Comparison of ENCODE assay signal across 8 cellular contexts in the genomic region with DNA sequence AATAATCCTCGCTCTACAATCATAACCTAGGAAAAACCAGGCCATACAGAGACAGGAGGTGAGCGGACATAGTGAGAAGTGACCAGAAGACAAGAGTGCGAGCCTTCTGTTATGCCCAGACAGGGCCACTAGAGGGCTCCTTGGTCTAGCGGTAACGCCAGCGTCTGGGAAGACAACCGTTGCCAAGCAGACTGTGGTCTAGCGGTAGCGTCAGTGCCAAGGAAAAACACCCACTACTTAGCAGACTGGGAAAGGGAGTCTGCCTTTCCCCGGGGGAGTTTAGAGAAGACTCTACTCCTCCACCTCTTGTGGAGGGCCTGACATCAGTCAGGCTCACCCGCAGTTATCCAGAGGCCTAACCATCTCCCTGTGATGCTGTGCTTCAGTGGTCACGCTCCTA. TPM values are rescaled to one million over a fixed set of nuclear protein-coding genes. Genes with fewer than 3 reads are reported as not detected.
DNase-seq lines count a peak whose midpoint lies in the region; ATAC-seq, FAIRE-seq and TF ChIP-seq lines count a peak whose summit lies in the region.
"Not testable (repeated sequence)": the region's sequence is repeated elsewhere in the genome, so short reads cannot be mapped to it uniquely, and the experiment has no call there.

No MANE protein-coding gene starts in this region.

- H3K27me3 Mint-ChIP-seq in activated CD8-positive, alpha-beta T cell treated with anti-CD3 and anti-CD28 coated beads, Interleukin-2, amount 10 ng/mL, durations not matched to agents 7 days and 5 days (ENCODE audit: low read depth), result peaks cover 24% of the 10 kb centered on the region
- H3K27me3 Mint-ChIP-seq in osteocyte (ENCODE audit: unreplicated experiment), result peaks cover 28% of the 10 kb centered on the region
- not testable (repeated sequence) for H3K27me3 Mint-ChIP-seq in stimulated activated naive B cell treated with anti-CD40 and anti-IgM and Interleukin-4, amounts not matched to agents 10 μg/mL and 1 μg/mL and 100 μg/mL, for 72 hours

- FAIRE-seq in bronchial epithelial cell (lab: Jason Lieb, UNC), result not testable (repeated sequence)

- TF ChIP-seq CTCF in bronchial epithelial cell (IDR thresholded peaks at IDR 0.05; ENCODE audit: insufficient read depth, low read length, severe bottlenecking) (peak; percentile 63), right atrium auricular region (IDR thresholded peaks at IDR 0.05) (peak; percentile 25 to 72), osteocyte (IDR thresholded peaks at IDR 0.05) (peak; percentile 64)

- not testable (repeated sequence) for H3K27ac Mint-ChIP-seq in activated CD8-positive, alpha-beta T cell treated with anti-CD3 and anti-CD28 coated beads, Interleukin-2, amount 10 ng/mL, durations not matched to agents 7 days and 5 days; osteocyte (ENCODE audit: unreplicated experiment); stimulated activated naive B cell treated with anti-CD40 and anti-IgM and Interleukin-4, amounts not matched to agents 10 μg/mL and 1 μg/mL and 100 μg/mL, for 72 hours

- POLR2A ChIA-PET in activated CD8-positive, alpha-beta T cell treated with anti-CD3 and anti-CD28 coated beads, Interleukin-2, amount 10 ng/mL, durations not matched to agents 7 days and 5 days (lab: Charles Lee), result not testable (repeated sequence)

- CTCF ChIA-PET in activated CD8-positive, alpha-beta T cell treated with anti-CD3 and anti-CD28 coated beads, Interleukin-2, amount 10 ng/mL, durations not matched to agents 7 days and 5 days (lab: Charles Lee), result interaction anchor here (0.8 to 3.8 kb wide), 6 partner anchors 8 to 210 kb away, joined by 3 to 11 read pairs (median 3); no protein-coding TSS in a partner anchor

- not testable (repeated sequence) for H3K4me1 ChIP-seq in right atrium auricular region

- H3K36me3 Mint-ChIP-seq in activated CD8-positive, alpha-beta T cell treated with anti-CD3 and anti-CD28 coated beads, Interleukin-2, amount 10 ng/mL, durations not matched to agents 7 days and 5 days (ENCODE audit: low read depth); osteocyte (ENCODE audit: unreplicated experiment); stimulated activated naive B cell treated with anti-CD40 and anti-IgM and Interleukin-4, amounts not matched to agents 10 μg/mL and 1 μg/mL and 100 μg/mL, for 72 hours: not testable (repeated sequence)

- TF ChIP-seq RAD21 in Ishikawa (IDR thresholded peaks at IDR 0.05; ENCODE audit: low read depth), result peak; percentile 64

- in situ Hi-C loops in Caki2 (cut with HindIII; ENCODE audit: low pct_unique_long_range_greater_than_20kb, low sequenced_read_pairs), result not testable (repeated sequence)

- peaks cover 12% of the 10 kb centered on the region for H3K9me3 Mint-ChIP-seq in activated CD8-positive, alpha-beta T cell treated with anti-CD3 and anti-CD28 coated beads, Interleukin-2, amount 10 ng/mL, durations not matched to agents 7 days and 5 days (ENCODE audit: insufficient read depth)
- peaks cover 35% of the 10 kb centered on the region for H3K9me3 Mint-ChIP-seq in osteocyte (ENCODE audit: unreplicated experiment)
- peaks cover 9 to 16% of the 10 kb centered on the region in 2 donors for H3K9me3 Mint-ChIP-seq in stimulated activated naive B cell treated with anti-CD40 and anti-IgM and Interleukin-4, amounts not matched to agents 10 μg/mL and 1 μg/mL and 100 μg/mL, for 72 hours

- not testable (repeated sequence) for TF ChIP-seq EP300 in Ishikawa (IDR thresholded peaks at IDR 0.05; ENCODE audit: borderline replicate concordance)

- not testable (repeated sequence) for H3K4me1 Mint-ChIP-seq in activated CD8-positive, alpha-beta T cell treated with anti-CD3 and anti-CD28 coated beads, Interleukin-2, amount 10 ng/mL, durations not matched to agents 7 days and 5 days (ENCODE audit: low read depth); osteocyte (ENCODE audit: unreplicated experiment); stimulated activated naive B cell treated with anti-CD40 and anti-IgM and Interleukin-4, amounts not matched to agents 10 μg/mL and 1 μg/mL and 100 μg/mL, for 72 hours

- peak; percentile 22 for DNase-seq in Caki2 (ENCODE audit: low read depth)
- DNase-seq in RKO (ENCODE audit: low spot score), result peak; percentile 43
- peak; percentile 64 for DNase-seq in activated CD8-positive, alpha-beta T cell treated with anti-CD3 and anti-CD28 coated beads, Interleukin-2, amount 10 ng/mL, durations not matched to agents 7 days and 5 days
- DNase-seq in bronchial epithelial cell (ENCODE audit: low read depth), result peak; percentile 27
- not testable (repeated sequence) for DNase-seq in right atrium auricular region (ENCODE audit: low spot score)
- peak; percentile 81 for DNase-seq in osteocyte (ENCODE audit: extremely low spot score, unreplicated experiment)
- peak; percentile 46 for DNase-seq in stimulated activated naive B cell treated with anti-CD40 and anti-IgM and Interleukin-4, amounts not matched to agents 10 μg/mL and 1 μg/mL and 100 μg/mL, for 72 hours

- H3K4me3 Mint-ChIP-seq in activated CD8-positive, alpha-beta T cell treated with anti-CD3 and anti-CD28 coated beads, Interleukin-2, amount 10 ng/mL, durations not matched to agents 7 days and 5 days; osteocyte (ENCODE audit: unreplicated experiment); stimulated activated naive B cell treated with anti-CD40 and anti-IgM and Interleukin-4, amounts not matched to agents 10 μg/mL and 1 μg/mL and 100 μg/mL, for 72 hours: not testable (repeated sequence)

- not testable (repeated sequence) for ATAC-seq in activated CD8-positive, alpha-beta T cell treated with anti-CD3 and anti-CD28 coated beads, Interleukin-2, amount 10 ng/mL, durations not matched to agents 7 days and 5 days; stimulated activated naive B cell treated with anti-CD40 and anti-IgM and Interleukin-4, amounts not matched to agents 10 μg/mL and 1 μg/mL and 100 μg/mL, for 72 hours (replicated peaks)

- peaks cover 0 to 30% of the 10 kb centered on the region in 2 donors for H3K9me3 ChIP-seq in right atrium auricular region

- H3K27me3 ChIP-seq in bronchial epithelial cell (ENCODE audit: control insufficient read depth, insufficient read depth, low read length); right atrium auricular region: not testable (repeated sequence)

- not testable (repeated sequence) for H3K36me3 ChIP-seq in bronchial epithelial cell (ENCODE audit: control insufficient read depth, insufficient read depth, low read length); right atrium auricular region

- H3K4me3 ChIP-seq in bronchial epithelial cell (ENCODE audit: low read depth, low read length); right atrium auricular region: not testable (repeated sequence)

- not testable (repeated sequence) for H3K27ac ChIP-seq in right atrium auricular region

RNA-seq across cellular contexts. Expression of gene SLC6A16, which starts 58.6 kb away (rescaled TPM):
- total RNA-seq in Caki2 (2014; rRNA removed; shearing (Covaris generic); ENCODE audit: low replicate concordance), result 0.90 and 1.6 TPM in 2 replicates
- total RNA-seq in activated CD8-positive, alpha-beta T cell treated with anti-CD3 and anti-CD28 coated beads, Interleukin-2, amount 10 ng/mL, durations not matched to agents 7 days and 5 days, result 1 to 10 TPM; 3.4 to 3.5 TPM
- total RNA-seq in bronchial epithelial cell, result under 0.01 TPM in 1 of 2 replicates, not detected in the other
- total RNA-seq in right atrium auricular region, result under 1 TPM; 0.56 to 0.90 TPM
- total RNA-seq in osteocyte, result 5.3 and 6.0 TPM in 2 replicates
